ENCODE assay signal across 23 cellular contexts in genomic region chr10:108230478-108231170, GRCh38.
DNase-seq lines count a peak whose midpoint lies in the region; ATAC-seq and TF ChIP-seq lines count a peak whose summit lies in the region.
"Had no signal": no experiment of that assay in that cellular context is flagged by ENCODE, and none has a peak within 500 bp of the region (broad histone marks: within the 10 kb centered on the region; RNA-seq: fewer than 3 reads in every experiment).

No MANE protein-coding gene starts in this region.

- peak; percentile 71 for DNase-seq in A172 (ENCODE audit: low spot score)
- DNase-seq in H4 (ENCODE audit: low spot score) = peak; percentile 4
- DNase-seq in SK-N-SH = no peak
- DNase-seq in fibroblast of peridontal ligament (ENCODE audit: extremely low read depth) = peak; percentile 11
- no peak for DNase-seq in vagina (ENCODE audit: extremely low spot score in 2 of 2)
- DNase-seq in SW480 (ENCODE audit: low spot score) = no peak
- no peak for DNase-seq in posterior vena cava (ENCODE audit: low spot score)
- DNase-seq: Calu3; CD8-positive, alpha-beta memory T cell; DMS153; GDM1; H9; KG1; MV-4-11; NCI-H1694; NCI-H2081; NCI-H2171; NCI-H345; NCI-H524; Right ventricle myocardium superior had no signal

- H3K27me3 ChIP-seq in SK-N-SH (ENCODE audit: insufficient read depth) (no peaks in the 10 kb centered on the region), vagina (no peaks in the 10 kb centered on the region)

- no peak overlapping the region for H3K9ac ChIP-seq in SK-N-SH

- H3K9me3 ChIP-seq in SK-N-SH (no peaks in the 10 kb centered on the region), vagina (no peaks in the 10 kb centered on the region)

- H4K20me1 ChIP-seq in SK-N-SH (ENCODE audit: insufficient read depth) = no peaks in the 10 kb centered on the region

- H3K36me3 ChIP-seq in SK-N-SH (replicated peaks in 1 of 2; ENCODE audit: control insufficient read depth in 1 of 2, insufficient read depth in 2 of 2, low read length in 1 of 2) = no peaks in the 10 kb centered on the region
- no peaks in the 10 kb centered on the region for H3K36me3 ChIP-seq in vagina

- no peaks in the 10 kb centered on the region for H3K4me1 ChIP-seq in SK-N-SH (ENCODE audit: control insufficient read depth in 1 of 2, insufficient read depth in 2 of 2, low read depth in 1 of 2, low read length in 1 of 2)
- H3K4me1 ChIP-seq in vagina = no peaks in the 10 kb centered on the region

- H3K9me2 ChIP-seq in SK-N-SH = no peaks in the 10 kb centered on the region

- intact Hi-C loops in vagina (cut with DNase I) (no loop called here), posterior vena cava (cut with DNase I) (no loop called here)

- no peaks in the 10 kb centered on the region for H3K79me2 ChIP-seq in SK-N-SH (ENCODE audit: insufficient read depth)

- TF ChIP-seq POLR2A in vagina (IDR thresholded peaks at IDR 0.05) = no peak

- TF ChIP-seq CTCF in SK-N-SH (IDR thresholded peaks at IDR 0.05) (no peak), vagina (IDR thresholded peaks at IDR 0.05) (no peak)

- ATAC-seq in HG03571 (IDR thresholded peaks at IDR 0.05; ENCODE audit: unreplicated experiment) = no peak

- H3F3A ChIP-seq in SK-N-SH (replicated peaks; ENCODE audit: insufficient read depth) = no peaks in the 10 kb centered on the region

- WGBS in SK-N-SH (ENCODE audit: low lambda C conversion rate) = 43% methylated on average over 5 of the region's 5 CpGs

- H2AFZ ChIP-seq in SK-N-SH (ENCODE audit: low read depth) = no peak overlapping the region

- POLR2A ChIA-PET in SK-N-SH (lab: Yijun Ruan, JAX) = no interaction called here

- no peak overlapping the region for H3K4me3 ChIP-seq in SK-N-SH (ENCODE audit: low read depth in 2 of 2, low read length in 1 of 2)
- H3K4me3 ChIP-seq in vagina = no peak overlapping the region

- 0 out of 4 replicates have a peak, but pooled peaks of 1 of the 2 experiments have one; percentile 16 for TF ChIP-seq EP300 in SK-N-SH (IDR thresholded peaks at IDR 0.05; ENCODE audit: borderline replicate concordance in 1 of 2, low read depth in 1 of 2, low read length in 1 of 2)

- H3K4me2 ChIP-seq in SK-N-SH = no peak overlapping the region

- H3K27ac ChIP-seq in SK-N-SH (ENCODE audit: low read depth in 2 of 2, low read length in 1 of 2) (no peak overlapping the region), vagina (no peak overlapping the region)
- H3K27ac ChIP-seq: 22Rv1, C4-2B had no signal

- TF ChIP-seq RAD21 in SK-N-SH (IDR thresholded peaks at IDR 0.05; ENCODE audit: low read length) = no peak

- CTCF ChIA-PET in SK-N-SH (lab: Yijun Ruan, JAX) = no interaction called here

TF ChIP-seq in SK-N-SH, 30 proteins besides CTCF, POLR2A, EP300 and RAD21:
- 0 out of 2 replicates have a peak, but pooled peaks have one; percentile 42 for TF ChIP-seq FOXM1 (IDR thresholded peaks at IDR 0.05; ENCODE audit: low read depth)
- no peak for TF ChIP-seq RFX5 (IDR thresholded peaks at IDR 0.05; ENCODE audit: low read length)

Comparison
In these comparisons a context has a peak if more than half of its experiments do, and no peak if none do; other contexts are left out.
1. DNase-seq: peak in A172 (single experiment), H4 (single experiment) and fibroblast of peridontal ligament (single experiment); none in SK-N-SH (single experiment), vagina (0 of 2), SW480 (single experiment) and posterior vena cava (single experiment).